Comparison of ENCODE assay signal across 1 cellular context in the genomic region with DNA sequence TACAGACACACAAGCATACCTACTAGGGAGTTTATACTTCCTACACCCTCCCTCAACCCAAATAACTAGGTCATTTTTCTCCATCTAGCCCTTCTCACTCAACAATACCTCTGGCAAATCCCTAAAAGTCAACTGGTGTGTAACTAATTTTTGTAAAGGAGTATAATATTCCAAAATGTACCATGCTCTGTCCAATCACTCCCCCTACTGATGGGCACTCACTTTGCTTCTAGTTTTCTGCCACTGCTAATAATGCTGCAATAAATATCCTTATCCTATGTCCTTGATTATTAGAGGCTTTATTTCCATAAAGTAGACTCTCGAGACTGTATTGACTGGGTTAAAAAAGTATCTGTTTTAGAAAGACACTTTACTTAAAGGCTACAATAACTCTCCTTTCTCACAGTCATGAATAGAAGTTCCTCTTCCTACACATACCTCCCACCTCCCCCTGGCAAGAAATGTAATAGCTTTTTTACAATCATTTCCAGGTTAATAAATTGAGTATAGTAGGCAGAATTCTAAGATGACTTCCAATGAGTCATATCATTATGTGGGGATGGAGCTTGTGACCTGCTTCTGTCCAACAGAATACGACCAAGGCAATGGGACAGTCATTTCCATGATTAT.
TF ChIP-seq lines count a peak whose summit lies in the region.

No MANE protein-coding gene starts in this region.

TF ChIP-seq in SK-N-SH treated with all-trans-retinoic acid at 6 μM for 48 hours, 23 proteins besides CTCF, POLR2A, EP300 and RAD21 (continued from another document):
- TF ChIP-seq, protein P1, sequence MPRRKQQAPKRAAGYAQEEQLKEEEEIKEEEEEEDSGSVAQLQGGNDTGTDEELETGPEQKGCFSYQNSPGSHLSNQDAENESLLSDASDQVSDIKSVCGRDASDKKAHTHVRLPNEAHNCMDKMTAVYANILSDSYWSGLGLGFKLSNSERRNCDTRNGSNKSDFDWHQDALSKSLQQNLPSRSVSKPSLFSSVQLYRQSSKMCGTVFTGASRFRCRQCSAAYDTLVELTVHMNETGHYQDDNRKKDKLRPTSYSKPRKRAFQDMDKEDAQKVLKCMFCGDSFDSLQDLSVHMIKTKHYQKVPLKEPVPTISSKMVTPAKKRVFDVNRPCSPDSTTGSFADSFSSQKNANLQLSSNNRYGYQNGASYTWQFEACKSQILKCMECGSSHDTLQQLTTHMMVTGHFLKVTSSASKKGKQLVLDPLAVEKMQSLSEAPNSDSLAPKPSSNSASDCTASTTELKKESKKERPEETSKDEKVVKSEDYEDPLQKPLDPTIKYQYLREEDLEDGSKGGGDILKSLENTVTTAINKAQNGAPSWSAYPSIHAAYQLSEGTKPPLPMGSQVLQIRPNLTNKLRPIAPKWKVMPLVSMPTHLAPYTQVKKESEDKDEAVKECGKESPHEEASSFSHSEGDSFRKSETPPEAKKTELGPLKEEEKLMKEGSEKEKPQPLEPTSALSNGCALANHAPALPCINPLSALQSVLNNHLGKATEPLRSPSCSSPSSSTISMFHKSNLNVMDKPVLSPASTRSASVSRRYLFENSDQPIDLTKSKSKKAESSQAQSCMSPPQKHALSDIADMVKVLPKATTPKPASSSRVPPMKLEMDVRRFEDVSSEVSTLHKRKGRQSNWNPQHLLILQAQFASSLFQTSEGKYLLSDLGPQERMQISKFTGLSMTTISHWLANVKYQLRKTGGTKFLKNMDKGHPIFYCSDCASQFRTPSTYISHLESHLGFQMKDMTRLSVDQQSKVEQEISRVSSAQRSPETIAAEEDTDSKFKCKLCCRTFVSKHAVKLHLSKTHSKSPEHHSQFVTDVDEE (CRISPR knock-in tag; IDR thresholded peaks at IDR 0.05): no peak
- TF ChIP-seq BACH2 (CRISPR knock-in tag; IDR thresholded peaks at IDR 0.05; ENCODE audit: borderline replicate concordance): no peak
- TF ChIP-seq ZNF565 (CRISPR knock-in tag; conservative IDR thresholded peaks at IDR 0.05; ENCODE audit: low read depth): no peak
